Comparison of ENCODE assay signal across 2 cellular contexts in the genomic region with DNA sequence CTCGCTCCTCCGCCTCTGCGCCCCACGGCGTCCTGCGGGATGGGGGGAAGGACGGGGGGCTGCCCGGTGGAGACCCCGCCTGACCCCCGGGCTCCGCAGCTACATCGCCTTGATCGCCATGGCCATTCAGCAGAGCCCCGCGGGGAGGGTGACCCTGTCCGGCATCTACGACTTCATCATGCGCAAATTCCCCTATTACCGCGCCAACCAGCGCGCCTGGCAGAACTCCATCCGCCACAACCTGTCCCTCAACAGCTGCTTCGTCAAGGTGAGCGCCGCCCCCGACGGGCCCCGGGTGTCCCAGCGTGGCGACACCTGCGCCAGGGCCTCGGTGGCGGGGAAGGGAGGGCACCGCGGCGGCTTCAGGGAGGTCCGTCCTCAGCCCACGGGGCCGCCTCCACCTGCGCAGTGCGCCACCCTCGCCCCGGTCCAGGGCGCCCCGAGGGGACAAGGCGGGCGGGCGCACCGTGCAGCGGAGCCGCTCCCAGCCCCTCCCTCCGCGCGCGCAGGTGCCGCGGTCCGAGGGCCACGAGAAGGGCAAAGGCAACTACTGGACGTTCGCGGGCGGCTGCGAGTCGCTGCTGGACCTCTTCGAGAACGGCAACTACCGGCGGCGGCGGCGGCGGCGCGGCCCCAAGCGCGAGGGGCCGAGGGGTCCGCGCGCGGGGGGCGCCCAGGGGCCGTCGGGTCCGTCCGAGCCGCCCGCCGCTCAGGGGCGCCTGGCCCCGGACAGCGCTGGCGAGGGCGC.
A peak's percentile ranks its signal among the peaks of the same experiment; 100 is the strongest.
TF ChIP-seq lines count a peak whose summit lies in the region.

No MANE protein-coding gene starts in this region.

TF ChIP-seq in GM23338, 12 proteins besides CTCF, POLR2A, EP300 and RAD21:
- TF ChIP-seq EZH2 (IDR thresholded peaks at IDR 0.05; ENCODE audit: low read depth, unreplicated experiment) (peak; percentile 49), CREB1 (CRISPR knock-in tag; IDR thresholded peaks at IDR 0.05; ENCODE audit: low read depth) (no peak), EZH2phosphoT487 (IDR thresholded peaks at IDR 0.05; ENCODE audit: unreplicated experiment) (no peak)
TF ChIP-seq in GM23338: peak in this region for 1.

TF ChIP-seq in WTC11, 78 proteins besides CTCF, POLR2A, EP300 and RAD21:
- TF ChIP-seq CBFB (CRISPR knock-in tag; IDR thresholded peaks at IDR 0.05; ENCODE audit: low read depth) (peak; percentile 29; the same call in 1 of the 2 replicates), MXD4 (CRISPR knock-in tag; IDR thresholded peaks at IDR 0.05; ENCODE audit: borderline replicate concordance) (no peak), RELA (CRISPR knock-in tag; IDR thresholded peaks at IDR 0.05; ENCODE audit: borderline replicate concordance) (0 out of 2 replicates have a peak, but pooled peaks have one; percentile 24)
TF ChIP-seq in WTC11: peak in this region for 2.
